In genomic region chr2:106208874-106209273, GRCh38 we compare ENCODE assay signal across 25 cellular contexts.
"Had no signal": no experiment of that assay in that cellular context is flagged by ENCODE, and none has a peak within 500 bp of the region (broad histone marks: within the 10 kb centered on the region; RNA-seq: fewer than 3 reads in every experiment).

No MANE protein-coding gene starts in this region.

- H3K9me3 Mint-ChIP-seq: memory B cell, nephron, neural crest cell had no signal

- H3K4me2 ChIP-seq: hepatocyte had no signal

- H3K27ac ChIP-seq: hepatocyte, left ventricle myocardium inferior, neutrophil, parathyroid adenoma, psoas muscle, right atrium auricular region, right lobe of liver, suprapubic skin, thoracic aorta, tibial artery, upper lobe of right lung had no signal

- ATAC-seq: naive thymus-derived CD8-positive, alpha-beta T cell; psoas muscle; right lobe of liver; stimulated activated naive B cell treated with anti-CD40 and anti-IgM and Interleukin-4, amounts not matched to agents 10 μg/mL and 1 μg/mL and 100 μg/mL, for 72 hours; stimulated activated naive CD8-positive, alpha-beta T cell treated with anti-CD3 and anti-CD28 coated beads, Interleukin-15, Interleukin-2, amounts not matched to agents 100 U/mL and 50 U/mL, for 24 hours; upper lobe of right lung had no signal

- H3K36me3 Mint-ChIP-seq: memory B cell; stimulated activated naive B cell treated with anti-CD40 and anti-IgM and Interleukin-4, amounts not matched to agents 10 μg/mL and 1 μg/mL and 100 μg/mL, for 72 hours had no signal

- H3K4me1 Mint-ChIP-seq: memory B cell; nephron; neural crest cell; stimulated activated naive B cell treated with anti-CD40 and anti-IgM and Interleukin-4, amounts not matched to agents 10 μg/mL and 1 μg/mL and 100 μg/mL, for 72 hours had no signal

- DNase-seq: islet precursor cell; left ventricle myocardium inferior; naive thymus-derived CD8-positive, alpha-beta T cell; occipital lobe; psoas muscle; right lobe of liver; stimulated activated CD4-positive, alpha-beta T cell treated with anti-CD3 and anti-CD28 coated beads, Interleukin-12 subunit alpha, Interleukin-12 subunit beta, amount 100 ng/mL, for 4 hours; stimulated activated CD4-positive, alpha-beta T cell treated with anti-CD3 and anti-CD28 coated beads, Interleukin-15, amount 100 ng/mL, for 24 hours; stimulated activated CD4-positive, alpha-beta T cell treated with anti-CD3 and anti-CD28 coated beads, Interleukin-2, amount 100 ng/mL, for 24 hours; stimulated activated CD4-positive, alpha-beta T cell treated with anti-CD3 and anti-CD28 coated beads, Interleukin-4, amount 100 ng/mL, for 1 hour; stimulated activated naive B cell treated with anti-CD40 and anti-IgM and Interleukin-4, amounts not matched to agents 10 μg/mL and 1 μg/mL and 100 μg/mL, for 72 hours; stimulated activated naive CD8-positive, alpha-beta T cell treated with anti-CD3 and anti-CD28 coated beads, Interleukin-15, Interleukin-2, amounts not matched to agents 100 U/mL and 50 U/mL, for 24 hours; tibial artery; trophoblast cell; upper lobe of right lung had no signal

- H3K4me3 ChIP-seq: hepatocyte, left ventricle myocardium inferior, lung, psoas muscle, right atrium auricular region, right lobe of liver, suprapubic skin, thoracic aorta, tibial artery, upper lobe of right lung had no signal

- H3K27ac Mint-ChIP-seq: memory B cell; nephron; stimulated activated naive B cell treated with anti-CD40 and anti-IgM and Interleukin-4, amounts not matched to agents 10 μg/mL and 1 μg/mL and 100 μg/mL, for 72 hours had no signal

- H3K9ac ChIP-seq: parathyroid adenoma had no signal

- H3K27me3 ChIP-seq: hepatocyte, neutrophil, right atrium auricular region, right lobe of liver, suprapubic skin, tibial artery, upper lobe of right lung had no signal

- H2AFZ ChIP-seq: hepatocyte, parathyroid adenoma had no signal

- H3K79me2 ChIP-seq: hepatocyte, parathyroid adenoma had no signal

- H3K27me3 Mint-ChIP-seq: stimulated activated naive B cell treated with anti-CD40 and anti-IgM and Interleukin-4, amounts not matched to agents 10 μg/mL and 1 μg/mL and 100 μg/mL, for 72 hours had no signal

- H3K4me1 ChIP-seq: left ventricle myocardium inferior, parathyroid adenoma, psoas muscle, right atrium auricular region, right lobe of liver, suprapubic skin, tibial artery, upper lobe of right lung had no signal

- H3K36me3 ChIP-seq: left ventricle myocardium inferior, neutrophil, right atrium auricular region, right lobe of liver, suprapubic skin, thoracic aorta, tibial artery, upper lobe of right lung had no signal

- H3K4me3 Mint-ChIP-seq: memory B cell; naive thymus-derived CD8-positive, alpha-beta T cell; nephron; neural crest cell; stimulated activated naive B cell treated with anti-CD40 and anti-IgM and Interleukin-4, amounts not matched to agents 10 μg/mL and 1 μg/mL and 100 μg/mL, for 72 hours had no signal

- H3K9me3 ChIP-seq: neutrophil, psoas muscle, right atrium auricular region, right lobe of liver, suprapubic skin, thoracic aorta, tibial artery, upper lobe of right lung had no signal
